22 cellular contexts compared by ENCODE assay signal in the genomic region with DNA sequence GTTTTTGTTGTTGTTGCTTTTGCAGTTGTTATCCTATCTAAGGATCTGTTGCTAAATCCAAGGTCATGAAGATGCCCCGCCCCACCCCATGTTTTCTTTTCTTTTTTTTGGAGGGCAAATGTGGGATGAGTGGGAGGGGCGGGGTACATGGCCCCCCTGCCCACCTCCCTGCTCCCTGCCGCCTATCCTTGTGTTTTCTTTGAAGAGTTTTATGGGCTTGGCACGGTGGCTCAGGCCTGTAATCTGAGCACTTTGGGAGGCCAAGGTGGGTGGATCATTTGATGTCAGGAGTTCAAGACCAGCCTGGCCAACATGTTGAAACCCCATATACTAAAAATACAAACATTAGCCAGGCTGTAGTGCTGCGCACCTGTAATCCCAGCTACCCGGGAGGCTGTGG.
"Had no signal": no experiment of that assay in that cellular context is flagged by ENCODE, and none has a peak within 500 bp of the region (broad histone marks: within the 10 kb centered on the region; RNA-seq: fewer than 3 reads in every experiment).

No MANE protein-coding gene starts in this region.

- H3K4me1 ChIP-seq: colonic mucosa, esophagus muscularis mucosa, esophagus squamous epithelium, foreskin keratinocyte, gastrocnemius medialis, gastroesophageal sphincter, heart left ventricle, heart right ventricle had no signal

- H3K36me3 ChIP-seq: colonic mucosa had no signal

- H3K27ac ChIP-seq: colonic mucosa, coronary artery, dorsolateral prefrontal cortex, epithelial cell of prostate, esophagus muscularis mucosa, esophagus squamous epithelium, foreskin keratinocyte, gastrocnemius medialis, gastroesophageal sphincter, heart left ventricle, heart right ventricle had no signal

- DNase-seq: colonic mucosa; cortex of kidney; dorsolateral prefrontal cortex; effector CD4-positive, alpha-beta T cell; effector CD8-positive, alpha-beta T cell; effector memory CD4-positive, alpha-beta T cell; effector memory CD8-positive, alpha-beta T cell; endodermal cell; erythroblast; esophagus squamous epithelium; foreskin fibroblast; foreskin keratinocyte; foreskin melanocyte; gastrocnemius medialis; glutamatergic neuron; head of caudate nucleus; heart left ventricle; heart right ventricle had no signal

- H3K9me3 ChIP-seq: colonic mucosa, esophagus squamous epithelium, gastrocnemius medialis, gastroesophageal sphincter had no signal

- H3K4me3 ChIP-seq: colonic mucosa, coronary artery, dorsolateral prefrontal cortex, esophagus muscularis mucosa, esophagus squamous epithelium, gastrocnemius medialis, gastroesophageal sphincter, heart left ventricle, heart right ventricle had no signal
